ENCODE assay signal across 8 cellular contexts in genomic region chr2:72367530-72368225, GRCh38.
DNase-seq lines count a peak whose midpoint lies in the region; ATAC-seq, FAIRE-seq and TF ChIP-seq lines count a peak whose summit lies in the region.

No MANE protein-coding gene starts in this region.

- H3K9ac ChIP-seq in fibroblast of lung (ENCODE audit: insufficient read depth, low read length), result no peak overlapping the region

- H3K4me3 ChIP-seq in fibroblast of lung (replicated peaks in 1 of 4; ENCODE audit: control extremely low read depth in 1 of 4, insufficient read depth in 1 of 4, low read depth in 3 of 4, low read length in 4 of 4) (no peak overlapping the region), osteoblast (ENCODE audit: insufficient read depth, low read length) (no peak overlapping the region)

- DNase-seq in D341Med (ENCODE audit: low spot score) (peak; percentile 29), RCC 7860 (ENCODE audit: low spot score) (peak; percentile 86), fibroblast of lung (ENCODE audit: low read depth in 2 of 2) (peak; percentile 85 to 88), osteoblast (ENCODE audit: insufficient read length, low spot score, missing footprints) (peak; percentile 56), SHP77 treated with DMSO at 0.1 percent for 48 hours (lab: John Stamatoyannopoulos, UW) (no peak), DMS79 (lab: John Stamatoyannopoulos, UW) (no peak)

- H2AFZ ChIP-seq in fibroblast of lung (ENCODE audit: low read length), result no peak overlapping the region
- H2AFZ ChIP-seq in osteoblast (ENCODE audit: low read length), result no peak overlapping the region

- H4K20me1 ChIP-seq in fibroblast of lung (ENCODE audit: control insufficient read depth, extremely low read depth, insufficient read depth, low read length) (no peaks in the 10 kb centered on the region), osteoblast (ENCODE audit: insufficient read depth, low read length) (no peaks in the 10 kb centered on the region)

- H3K27me3 ChIP-seq in fibroblast of lung (ENCODE audit: control insufficient read depth, insufficient read depth, low read length) (no peaks in the 10 kb centered on the region), osteoblast (ENCODE audit: insufficient read depth, low read length) (no peaks in the 10 kb centered on the region)

- no peak overlapping the region for H3K27ac ChIP-seq in fibroblast of lung (ENCODE audit: insufficient read depth, low read length)
- no peak overlapping the region for H3K27ac ChIP-seq in osteoblast (ENCODE audit: low read depth, low read length)

- TF ChIP-seq CTCF in fibroblast of lung (conservative IDR thresholded peaks at IDR 0.05 in 1 of 2, IDR thresholded peaks at IDR 0.05 in 1 of 2; ENCODE audit: low read depth in 1 of 2, low read length in 2 of 2), result peak in 1 of 2 donors; percentile 51
- TF ChIP-seq CTCF in osteoblast (IDR thresholded peaks at IDR 0.05; ENCODE audit: extremely low read depth, low read depth, low read length), result peak; percentile 50

- H3K4me2 ChIP-seq in fibroblast of lung (ENCODE audit: extremely low read depth, insufficient read depth, low read length), result no peak overlapping the region
- no peak overlapping the region for H3K4me2 ChIP-seq in osteoblast (ENCODE audit: insufficient read depth, low read length)

- H3K36me3 ChIP-seq in fibroblast of lung (ENCODE audit: control insufficient read depth, insufficient read depth, low read length) (no peaks in the 10 kb centered on the region), osteoblast (ENCODE audit: insufficient read depth, low read length) (no peaks in the 10 kb centered on the region)

- no peaks in the 10 kb centered on the region for H3K4me1 ChIP-seq in fibroblast of lung (ENCODE audit: control insufficient read depth, extremely low read depth, insufficient read depth, low read length)
- no peaks in the 10 kb centered on the region for H3K4me1 ChIP-seq in osteoblast (ENCODE audit: insufficient read depth, low read length)

- FAIRE-seq in RCC 7860 (lab: Jason Lieb, UNC), result peak; percentile 87

- no peaks in the 10 kb centered on the region for H3K9me3 ChIP-seq in fibroblast of lung (ENCODE audit: control insufficient read depth, insufficient read depth, low read depth, low read length)
- H3K9me3 ChIP-seq in osteoblast (ENCODE audit: low read depth, low read length), result no peaks in the 10 kb centered on the region

- H3K79me2 ChIP-seq in fibroblast of lung (ENCODE audit: control insufficient read depth, insufficient read depth, low read length) (no peaks in the 10 kb centered on the region), osteoblast (ENCODE audit: insufficient read depth, low read length) (no peaks in the 10 kb centered on the region)

- ATAC-seq in HG03521 (IDR thresholded peaks at IDR 0.05; ENCODE audit: unreplicated experiment) (no peak), GM21367 (IDR thresholded peaks at IDR 0.05; ENCODE audit: unreplicated experiment) (no peak)

Comparison
In these comparisons a context has a peak if more than half of its experiments do, and no peak if none do; other contexts are left out.
1. DNase-seq: peak in D341Med (single experiment), RCC 7860 (single experiment), fibroblast of lung (2 of 2) and osteoblast (single experiment); none in SHP77 treated with DMSO at 0.1 percent for 48 hours (single experiment) and DMS79 (single experiment).